ENCODE assay signal across 8 cellular contexts in the genomic region with DNA sequence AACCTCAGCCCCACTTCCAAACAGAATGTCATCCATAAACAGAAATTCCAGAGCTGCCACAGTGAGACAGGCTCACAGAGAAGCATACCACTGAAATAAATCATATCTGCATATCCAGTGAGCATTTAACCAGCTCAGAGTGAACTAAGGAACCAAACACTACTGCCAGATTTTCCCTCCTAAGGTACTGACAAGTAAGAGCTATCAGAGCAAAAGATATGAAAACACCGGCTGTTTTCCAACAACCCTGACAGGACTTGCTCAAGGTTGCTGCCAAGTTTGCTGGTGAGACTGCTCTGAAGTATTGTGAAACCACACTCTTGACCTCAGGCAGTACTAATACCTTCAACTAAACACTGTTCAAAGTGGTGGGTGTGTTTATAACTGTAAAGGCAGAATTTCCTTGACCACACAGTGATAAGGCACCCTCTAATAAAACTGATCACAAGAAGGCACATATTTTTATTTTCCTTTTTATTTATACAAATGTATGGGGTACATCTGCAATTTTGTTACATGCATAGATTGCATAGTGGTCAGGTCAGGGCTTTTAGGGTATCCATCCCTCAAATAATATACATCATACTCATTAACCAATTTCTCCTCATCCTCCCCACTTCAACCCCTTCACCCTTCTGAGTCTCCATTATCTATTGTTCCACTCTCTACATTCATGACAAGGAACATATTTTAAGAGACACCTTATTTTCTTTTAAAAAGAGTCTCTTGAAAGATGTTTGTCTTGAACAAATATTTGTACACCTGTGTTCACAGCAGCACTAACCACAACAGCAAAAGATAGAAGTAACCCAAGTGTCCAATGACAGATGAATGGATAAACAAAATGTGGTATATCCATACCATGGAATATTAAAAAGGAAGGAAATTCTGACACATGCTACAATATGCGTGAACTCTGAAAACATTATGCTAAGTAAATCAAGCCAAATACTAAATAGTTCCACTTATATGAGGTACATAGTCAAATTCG. TPM values are rescaled to one million over a fixed set of nuclear protein-coding genes. Genes with fewer than 3 reads are reported as not detected.
DNase-seq lines count a peak whose midpoint lies in the region; ATAC-seq, FAIRE-seq and TF ChIP-seq lines count a peak whose summit lies in the region.

No MANE protein-coding gene starts in this region.

- no peak for TF ChIP-seq POLR2A in GM12878 (IDR thresholded peaks at IDR 0.05; ENCODE audit: low read depth, low read length)

- CTCF ChIA-PET in GM12878 (lab: Yijun Ruan, JAX): interaction anchor here (0.6 to 1.3 kb wide), 5 partner anchors 9 to 44 kb away, joined by 3 to 5 read pairs (median 3); no protein-coding TSS in a partner anchor

- 0 out of 2 replicates have a peak overlapping the region, but pooled peaks have one; percentile 11 for H3K27ac ChIP-seq in GM12878 (ENCODE audit: control insufficient read depth, insufficient read depth)
- H3K27ac ChIP-seq in left lung: peak overlapping the region; percentile 33 to 55
- peak overlapping the region; percentile 24 for H3K27ac ChIP-seq in upper lobe of right lung
- no peak overlapping the region for H3K27ac ChIP-seq in effector memory CD4-positive, alpha-beta T cell (ENCODE audit: insufficient read depth, low read length, poor library complexity, severe bottlenecking)

- BruUV-seq in GM12878 (replicated peaks; lab: Mats Ljungman, UMichigan): no TSS peak

- ATAC-seq in GM12878 (peak; percentile 81), left lung (peak; percentile 89), upper lobe of right lung (peak; percentile 94)

- SMC1A ChIA-PET in GM12878 (lab: Charles Lee; ENCODE audit: uncharacterized antibody, unreplicated experiment): interaction anchor here (0.7 to 1.4 kb wide), 11 partner anchors 9 to 226 kb away, joined by 3 to 6 read pairs (median 3); no protein-coding TSS in a partner anchor

- no peaks in the 10 kb centered on the region for H4K20me1 ChIP-seq in GM12878 (ENCODE audit: control insufficient read depth, insufficient read depth)

- DNase-seq in NCI-H345 (lab: John Stamatoyannopoulos, UW): peak; percentile 12
- no peak for DNase-seq in NCI-H345 treated with DMSO at 0.1 percent for 48 hours (lab: John Stamatoyannopoulos, UW; ENCODE audit: unreplicated experiment)
- DNase-seq in H4 (ENCODE audit: low spot score): peak; percentile 93
- peak; percentile 97 for DNase-seq in M059J (ENCODE audit: low read depth)
- no peak for DNase-seq in GM12878 (ENCODE audit: low read depth, low spot score)
- peak in 1 of 2 donors; percentile 59 for DNase-seq in left lung
- DNase-seq in upper lobe of right lung: no peak
- DNase-seq in effector memory CD4-positive, alpha-beta T cell: no peak

- peaks cover 6% of the 10 kb centered on the region for H3K79me2 ChIP-seq in GM12878 (ENCODE audit: control insufficient read depth, insufficient read depth, low read length)

- H3K27me3 ChIP-seq in GM12878 (replicated peaks in 1 of 2; ENCODE audit: control insufficient read depth in 2 of 2, insufficient read depth in 2 of 2, low read length in 1 of 2): no peaks in the 10 kb centered on the region
- no peaks in the 10 kb centered on the region for H3K27me3 ChIP-seq in left lung
- H3K27me3 ChIP-seq in upper lobe of right lung: no peaks in the 10 kb centered on the region
- no peaks in the 10 kb centered on the region for H3K27me3 ChIP-seq in effector memory CD4-positive, alpha-beta T cell (replicated peaks; ENCODE audit: control insufficient read depth, insufficient read depth, low read length, poor library complexity, severe bottlenecking)

- peak; percentile 56 for FAIRE-seq in GM12878 (lab: Jason Lieb, UNC)

- TF ChIP-seq CTCF in GM12878 (IDR thresholded peaks at IDR 0.05 in 2 of 3, conservative IDR thresholded peaks at IDR 0.05 in 1 of 3; ENCODE audit: control insufficient read depth in 2 of 3, extremely low read depth in 1 of 3, insufficient read depth in 1 of 3, low read depth in 3 of 3, low read length in 3 of 3) (no peak), left lung (IDR thresholded peaks at IDR 0.05) (no peak), upper lobe of right lung (IDR thresholded peaks at IDR 0.05) (no peak)

- H2AFZ ChIP-seq in GM12878 (ENCODE audit: control insufficient read depth, low read depth, low read length): no peak overlapping the region

- POLR2A ChIA-PET in GM12878 (lab: Charles Lee): interaction anchor here (0.7 to 1.8 kb wide), 2 partner anchors 14 to 17 kb away, joined by 3 to 6 read pairs; no protein-coding TSS in a partner anchor

- intact Hi-C loops in GM12878 (cut with micrococcal nuclease; ENCODE audit: unreplicated experiment) (no loop called here), left lung (cut with DNase I) (no loop called here), upper lobe of right lung (cut with DNase I) (no loop called here)

- H3K4me3 ChIP-seq in GM12878 (no peak overlapping the region), left lung (no peak overlapping the region), upper lobe of right lung (no peak overlapping the region)
- H3K4me3 ChIP-seq in effector memory CD4-positive, alpha-beta T cell (ENCODE audit: insufficient read depth, low read depth, low read length, poor library complexity, severe bottlenecking): no peak overlapping the region

- TF ChIP-seq EP300 in GM12878 (IDR thresholded peaks at IDR 0.05; ENCODE audit: borderline replicate concordance in 1 of 2, control insufficient read depth in 1 of 2, low read depth in 2 of 2, low read length in 2 of 2): no peak

- WGBS in GM12878 (ENCODE audit: insufficient coverage, insufficient replicate concordance, low lambda C conversion rate, missing lambda C conversion rate): 90% methylated on average over 3 of the region's 3 CpGs

- H3K9me3 ChIP-seq in GM12878 (replicated peaks; ENCODE audit: control insufficient read depth, insufficient read depth, low read length) (no peaks in the 10 kb centered on the region), left lung (no peaks in the 10 kb centered on the region), upper lobe of right lung (no peaks in the 10 kb centered on the region)
- H3K9me3 ChIP-seq in effector memory CD4-positive, alpha-beta T cell (ENCODE audit: control insufficient read depth, low read length): no peaks in the 10 kb centered on the region

- no peak overlapping the region for H3K4me2 ChIP-seq in GM12878 (ENCODE audit: control insufficient read depth, insufficient read depth)

- RAD21 ChIA-PET in GM12878 (lab: Charles Lee; ENCODE audit: unreplicated experiment): interaction anchor here (0.8 to 2.1 kb wide), 6 partner anchors 14 to 225 kb away, joined by 3 to 4 read pairs (median 3); no protein-coding TSS in a partner anchor

- H3K4me1 ChIP-seq in GM12878 (ENCODE audit: control insufficient read depth, insufficient read depth, low read length): peaks cover 24% of the 10 kb centered on the region; the same call in 1 of the 2 replicates
- H3K4me1 ChIP-seq in left lung: peaks cover 32 to 73% of the 10 kb centered on the region in 2 donors
- peaks cover 61% of the 10 kb centered on the region for H3K4me1 ChIP-seq in upper lobe of right lung
- peaks cover 20% of the 10 kb centered on the region for H3K4me1 ChIP-seq in effector memory CD4-positive, alpha-beta T cell (ENCODE audit: control insufficient read depth, insufficient read depth, low read length, poor library complexity, severe bottlenecking)

- H3K9ac ChIP-seq in GM12878 (ENCODE audit: control insufficient read depth, insufficient read depth, low read length): no peak overlapping the region

- in situ Hi-C loops in GM12878 (cut with MboI): no loop called here

- H3K36me3 ChIP-seq in GM12878 (ENCODE audit: control insufficient read depth in 2 of 2, insufficient read depth in 2 of 2, low read length in 1 of 2): no peaks in the 10 kb centered on the region
- H3K36me3 ChIP-seq in left lung: no peaks in the 10 kb centered on the region
- H3K36me3 ChIP-seq in upper lobe of right lung: no peaks in the 10 kb centered on the region
- H3K36me3 ChIP-seq in effector memory CD4-positive, alpha-beta T cell (ENCODE audit: control insufficient read depth, insufficient read depth, low read length): no peaks in the 10 kb centered on the region

- no peak for TF ChIP-seq RAD21 in GM12878 (IDR thresholded peaks at IDR 0.05; ENCODE audit: insufficient read depth, low read depth, low read length)

TF ChIP-seq in GM12878, 131 proteins besides CTCF, POLR2A, EP300 and RAD21 (continues in another document):
- TF ChIP-seq NFYA (IDR thresholded peaks at IDR 0.05; ENCODE audit: borderline replicate concordance, low read depth, low read length) (no peak), STAT3 (IDR thresholded peaks at IDR 0.05; ENCODE audit: low read depth, low read length) (no peak), TCF12 (IDR thresholded peaks at IDR 0.05; ENCODE audit: low read depth, low read length) (0 out of 2 replicates have a peak, but pooled peaks have one; percentile 50), SMARCA5 (IDR thresholded peaks at IDR 0.05) (no peak), IRF4 (IDR thresholded peaks at IDR 0.05; ENCODE audit: low read depth, low read length) (no peak), PML (IDR thresholded peaks at IDR 0.05; ENCODE audit: low read length) (no peak), NR2F1 (conservative IDR thresholded peaks at IDR 0.05) (0 out of 2 replicates have a peak, but pooled peaks have one; percentile 21), ZSCAN29 (IDR thresholded peaks at IDR 0.05) (no peak), CBFB (IDR thresholded peaks at IDR 0.05; ENCODE audit: low read depth) (no peak), RUNX3 (IDR thresholded peaks at IDR 0.05; ENCODE audit: low read length) (peak; percentile 80)

RNA-seq across cellular contexts. Expression of gene SGMS1, which starts 18.2 kb away (rescaled TPM):
- 8.2 and 13.0 TPM in 2 replicates for total RNA-seq in H4 (2014; rRNA removed; shearing (Covaris generic))
- total RNA-seq in M059J (2014; rRNA removed; shearing (Covaris generic)): 21.0 and 23.1 TPM in 2 replicates
- 31.1 and 32.6 TPM in 2 replicates for total RNA-seq in GM12878 (2013; cell fraction: nucleolus; rRNA removed)
- total RNA-seq in GM12878 (2014; rRNA removed) (6.3 and 7.4 TPM in 2 replicates), GM12878 (2014; rRNA removed; fragmentation: Illumina TruSeq; extraction: Trizol) (4.8 and 7.2 TPM in 2 replicates), GM12878 (2021) (3.6 and 5.0 TPM in 2 replicates), left lung (10 to 100 TPM; 47.0 to 54.0 TPM), upper lobe of right lung (73.1 TPM)
- 7.3 TPM for polyA plus RNA-seq in GM12878 (2011; ENCODE audit: low read depth)
- polyA plus RNA-seq in GM12878 (2011; rRNA removed) (14.5 and 14.8 TPM in 2 replicates), GM12878 (2014; fragmentation: Illumina TruSeq; extraction: Trizol) (3.5 and 3.6 TPM in 2 replicates), GM12878 (2014; fragmentation: Nextera tagmentation; extraction: Ambion mirVana) (1 to 10 TPM; 1.4 to 1.7 TPM), GM12878 (2014; rRNA removed) (2.5 and 4.4 TPM in 2 replicates), GM12878 (2016; fragmentation: Nextera tagmentation; extraction: Ambion mirVana) (10 to 100 TPM; 10.7 to 11.7 TPM)
- polyA plus RNA-seq in GM12878 (2011; cell fraction: cytosol; rRNA removed): 12.2 and 14.7 TPM in 2 replicates
- polyA plus RNA-seq in GM12878 (2011; cell fraction: nucleus; rRNA removed): 14.2 and 16.5 TPM in 2 replicates
- polyA plus RNA-seq in GM12878 (2012): 9.6 and 14.4 TPM in 2 replicates
- 20.7 and 31.1 TPM in 2 replicates for polyA minus RNA-seq in GM12878 (2011; rRNA and poly(A)+ RNA removed)
- 12.2 and 13.7 TPM in 2 replicates for polyA minus RNA-seq in GM12878 (2011; cell fraction: cytosol; rRNA and poly(A)+ RNA removed)
- polyA minus RNA-seq in GM12878 (2011; cell fraction: nucleus; rRNA and poly(A)+ RNA removed): 50.1 and 107 TPM in 2 replicates

Comparison
In these comparisons a context has a peak if more than half of its experiments do, and no peak if none do; other contexts are left out.
1. DNase-seq: peak in NCI-H345 (single experiment), H4 (single experiment) and M059J (single experiment); none in NCI-H345 treated with DMSO at 0.1 percent for 48 hours (single experiment), GM12878 (single experiment), upper lobe of right lung (single experiment) and effector memory CD4-positive, alpha-beta T cell (0 of 3).
2. Peak in every context shown above with its lines, with median percentiles within 50 percentile points of each other: ATAC-seq.